ENCODE assay signal across 24 cellular contexts in genomic region chr12:69620921-69621320, GRCh38. TPM values are rescaled to one million over a fixed set of nuclear protein-coding genes. Genes with fewer than 3 reads are reported as not detected.
"Had no signal": no experiment of that assay in that cellular context is flagged by ENCODE, and none has a peak within 500 bp of the region (broad histone marks: within the 10 kb centered on the region; RNA-seq: fewer than 3 reads in every experiment).

No MANE protein-coding gene starts in this region.

- H3K27ac ChIP-seq: SJSA1, SK-N-MC had no signal

- H3K27me3 ChIP-seq: MG63, SJSA1 had no signal

- H3K4me1 ChIP-seq: SJSA1 had no signal

- H3K36me3 ChIP-seq: MG63, SJSA1 had no signal

- H3K4me3 ChIP-seq: MG63, SJSA1, SK-N-MC had no signal

- DNase-seq: IMR-90, Karpas-422, KG1, MG63, NCI-H1092, NCI-H1105 treated with DMSO at 0.1 percent for 48 hours, NCI-H1417 treated with DMSO at 0.1 percent for 48 hours, NCI-H146, NCI-H1694 treated with DMSO at 0.1 percent for 48 hours, NCI-H1930, NCI-H2081, NCI-H2107, NCI-H2227 treated with DMSO at 0.1 percent for 48 hours, NCI-H446, NCI-H510A, NCI-H524 treated with DMSO at 0.1 percent for 48 hours, NCI-H69, NCI-H774, Right ventricle myocardium superior, RPMI8226, SIG-M5 had no signal

- H3K9me3 ChIP-seq: MG63, SJSA1 had no signal

RNA-seq across cellular contexts. Expression of gene LRRC10, which starts 10.2 kb away (rescaled TPM):
- total RNA-seq: HT-29, IMR-90, SJSA1 had no signal
- polyA plus RNA-seq: IMR-90 had no signal
